Comparison of ENCODE assay signal across 10 cellular contexts in the genomic region with DNA sequence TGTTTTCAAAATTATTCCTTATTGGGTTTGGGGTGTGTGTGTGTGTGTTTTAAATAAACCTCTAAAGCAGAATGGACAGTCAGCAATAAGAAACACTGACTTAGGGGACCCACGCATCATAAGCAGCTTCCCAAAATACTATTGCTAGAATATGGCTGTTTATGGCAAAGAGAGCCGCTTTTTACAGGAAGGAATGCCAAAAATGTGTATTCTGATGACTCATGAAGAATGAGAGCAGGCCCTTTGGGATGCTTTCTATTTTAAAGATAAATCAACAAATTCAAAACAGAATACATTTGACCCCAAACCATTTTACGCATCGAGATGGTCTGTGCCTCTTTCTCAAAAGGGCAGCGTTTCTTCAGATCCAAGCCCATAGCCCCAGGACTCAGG. TPM values are rescaled to one million over a fixed set of nuclear protein-coding genes. Genes with fewer than 3 reads are reported as not detected.
DNase-seq lines count a peak whose midpoint lies in the region; ATAC-seq and TF ChIP-seq lines count a peak whose summit lies in the region.
"Had no signal": no experiment of that assay in that cellular context is flagged by ENCODE, and none has a peak within 500 bp of the region (broad histone marks: within the 10 kb centered on the region; RNA-seq: fewer than 3 reads in every experiment).

No MANE protein-coding gene starts in this region.

- CTCF ChIA-PET in CD8-positive, alpha-beta memory T cell (lab: Charles Lee), result no interaction called here

- peaks cover 75 to 96% (median 91%) of the 10 kb centered on the region in 11 experiments for H4K20me1 ChIP-seq in BLaER1 treated with 17β-estradiol and CSF1 and Interleukin-3, amounts not matched to agents 10 nM and 100 nM

- H3K9me3 ChIP-seq in BLaER1 treated with 17β-estradiol and CSF1 and Interleukin-3, amounts not matched to agents 10 nM and 100 nM (replicated peaks in 1 of 11), result peaks cover 0 to 18% (median 9%) of the 10 kb centered on the region in 11 experiments; a peak in 9 of 22 replicates
- H3K9me3 ChIP-seq in RWPE2 (ENCODE audit: severe bottlenecking) (no peaks in the 10 kb centered on the region), psoas muscle (no peaks in the 10 kb centered on the region)
- H3K9me3 ChIP-seq in CD8-positive, alpha-beta memory T cell (ENCODE audit: low read length), result no peaks in the 10 kb centered on the region

- H3K27me3 Mint-ChIP-seq in CD8-positive, alpha-beta memory T cell, result no peaks in the 10 kb centered on the region
- H3K27me3 Mint-ChIP-seq: activated naive CD4-positive, alpha-beta T cell treated with anti-CD3 and anti-CD28 coated beads, Interleukin-2, amount 50 U/mL, for 24 hours had no signal

- H3K4me1 ChIP-seq in BLaER1 treated with 17β-estradiol and CSF1 and Interleukin-3, amounts not matched to agents 10 nM and 100 nM, result peaks cover 59 to 85% (median 74%) of the 10 kb centered on the region in 10 experiments
- peaks cover 23% of the 10 kb centered on the region for H3K4me1 ChIP-seq in RWPE2 (ENCODE audit: insufficient read depth, poor library complexity, severe bottlenecking)
- peaks cover 71% of the 10 kb centered on the region for H3K4me1 ChIP-seq in psoas muscle
- H3K4me1 ChIP-seq in CD8-positive, alpha-beta memory T cell (ENCODE audit: insufficient read depth, low read length), result peaks cover 8% of the 10 kb centered on the region

- H3K9me3 Mint-ChIP-seq in CD8-positive, alpha-beta memory T cell, result no peaks in the 10 kb centered on the region

- WGBS in psoas muscle, 3 donors, result 55 to 59% (median 58%) methylated on average over 5 of the region's 5 CpGs

- H3K27ac ChIP-seq in BLaER1 treated with 17β-estradiol and CSF1 and Interleukin-3, amounts not matched to agents 10 nM and 100 nM, result no peak overlapping the region
- H3K27ac ChIP-seq in RWPE2 (ENCODE audit: poor library complexity, severe bottlenecking) (peak overlapping the region; percentile 55), psoas muscle (peak overlapping the region; percentile 87)
- no peak overlapping the region for H3K27ac ChIP-seq in CD8-positive, alpha-beta memory T cell (ENCODE audit: low read depth, low read length)

- H3K9ac ChIP-seq in BLaER1 treated with 17β-estradiol and CSF1 and Interleukin-3, amounts not matched to agents 10 nM and 100 nM, result peak overlapping the region in 1 of 11 experiments; percentile 1; a peak in 1 of 22 replicates

- intact Hi-C loops in psoas muscle (cut with DNase I), result loop anchor here (5.0 kb wide), 1 partner anchor 35 kb away; no protein-coding TSS in a partner anchor

- no peak for TF ChIP-seq CTCF in RWPE2 (IDR thresholded peaks at IDR 0.05; ENCODE audit: poor library complexity, severe bottlenecking)
- TF ChIP-seq CTCF in psoas muscle (IDR thresholded peaks at IDR 0.05), result no peak

- in situ Hi-C loops in KBM-7 (cut with MboI; ENCODE audit: low pct_unique_long_range_greater_than_20kb, low sequenced_read_pairs), result no loop called here

- H3K4me3 Mint-ChIP-seq in CD8-positive, alpha-beta memory T cell, result no peak overlapping the region
- H3K4me3 Mint-ChIP-seq: activated naive CD4-positive, alpha-beta T cell treated with anti-CD3 and anti-CD28 coated beads, Interleukin-2, amount 50 U/mL, for 24 hours; T-helper 1 cell treated with Interleukin-12 subunit alpha and Interleukin-12 subunit beta and Interleukin-4 antibody, amounts not matched to agents 30 μg/mL and 1 μg/mL, for 36 hours had no signal

- H3K36me3 ChIP-seq in BLaER1 treated with 17β-estradiol and CSF1 and Interleukin-3, amounts not matched to agents 10 nM and 100 nM, result peaks cover 47 to 71% (median 57%) of the 10 kb centered on the region in 11 experiments
- H3K36me3 ChIP-seq in RWPE2 (ENCODE audit: low read depth), result peaks cover 43% of the 10 kb centered on the region
- H3K36me3 ChIP-seq in psoas muscle (ENCODE audit: insufficient read depth in 1 of 2, low read depth in 1 of 2), result peaks cover 0 to 57% of the 10 kb centered on the region in 2 donors
- H3K36me3 ChIP-seq in CD8-positive, alpha-beta memory T cell (ENCODE audit: insufficient read depth, low read length), result peaks cover 19% of the 10 kb centered on the region

- peak overlapping the region; percentile 46 to 82 (median 65) for H3K4me2 ChIP-seq in BLaER1 treated with 17β-estradiol and CSF1 and Interleukin-3, amounts not matched to agents 10 nM and 100 nM

- DNase-seq in RWPE2 (ENCODE audit: low spot score) (no peak), fibroblast of peridontal ligament (ENCODE audit: extremely low read depth) (peak; percentile 96), psoas muscle (no peak), KBM-7 (no peak)
- no peak for DNase-seq in CD8-positive, alpha-beta memory T cell
- DNase-seq in activated effector memory CD4-positive, alpha-beta T cell treated with Interleukin-2 at 50 U/mL for 16 hours, result no peak

- no peaks in the 10 kb centered on the region for H3K27me3 ChIP-seq in BLaER1 treated with 17β-estradiol and CSF1 and Interleukin-3, amounts not matched to agents 10 nM and 100 nM
- H3K27me3 ChIP-seq in RWPE2 (ENCODE audit: insufficient read depth, poor library complexity, severe bottlenecking) (no peaks in the 10 kb centered on the region), psoas muscle (ENCODE audit: insufficient read depth in 3 of 3, low read length in 2 of 3) (no peaks in the 10 kb centered on the region)
- no peaks in the 10 kb centered on the region for H3K27me3 ChIP-seq in CD8-positive, alpha-beta memory T cell (ENCODE audit: insufficient read depth, low read length, poor library complexity, severe bottlenecking)

- no peak overlapping the region for H3K4me3 ChIP-seq in BLaER1 treated with 17β-estradiol and CSF1 and Interleukin-3, amounts not matched to agents 10 nM and 100 nM
- no peak overlapping the region for H3K4me3 ChIP-seq in RWPE2 (ENCODE audit: severe bottlenecking)
- no peak overlapping the region for H3K4me3 ChIP-seq in psoas muscle
- no peak overlapping the region for H3K4me3 ChIP-seq in CD8-positive, alpha-beta memory T cell (ENCODE audit: low read length)

- H3K36me3 Mint-ChIP-seq in CD8-positive, alpha-beta memory T cell, result peaks cover 14 to 55% (median 25%) of the 10 kb centered on the region in 3 donors

- POLR2A ChIA-PET in CD8-positive, alpha-beta memory T cell (lab: Charles Lee), result no interaction called here

- H3K4me1 Mint-ChIP-seq in CD8-positive, alpha-beta memory T cell, result peaks cover 40 to 72% (median 56%) of the 10 kb centered on the region in 3 donors

- ATAC-seq in RWPE2 (ENCODE audit: low read depth) (peak; percentile 53; the same call in 2 of the 3 replicates), psoas muscle (no peak), HG03342 (IDR thresholded peaks at IDR 0.05; ENCODE audit: unreplicated experiment) (no peak)

- H3K27ac Mint-ChIP-seq in CD8-positive, alpha-beta memory T cell, result peak overlapping the region in 1 of 8 donors; percentile 46
- H3K27ac Mint-ChIP-seq: T-helper 1 cell treated with Interleukin-12 subunit alpha and Interleukin-12 subunit beta and Interleukin-4 antibody, amounts not matched to agents 30 μg/mL and 1 μg/mL, for 36 hours had no signal

RNA-seq across cellular contexts. Expression of a gene that starts 37.5 kb away (rescaled TPM):
- 10 to 100 TPM; 38.6 to 83.0 (median 57.7) TPM for total RNA-seq in psoas muscle
- polyA plus RNA-seq in psoas muscle, result 10 to 100 TPM; 15.9 to 31.7 (median 23.3) TPM
- 10 to 100 TPM; 52.6 to 58.5 TPM for total RNA-seq in CD8-positive, alpha-beta memory T cell
- polyA plus RNA-seq in CD8-positive, alpha-beta memory T cell, result 41.7 TPM

Comparison
In these comparisons a context has a peak if more than half of its experiments do, and no peak if none do; other contexts are left out.
1. H3K27ac ChIP-seq: peak in RWPE2 (single experiment) and psoas muscle (single experiment); none in BLaER1 treated with 17β-estradiol and CSF1 and Interleukin-3, amounts not matched to agents 10 nM and 100 nM (0 of 11) and CD8-positive, alpha-beta memory T cell (single experiment).